17 cellular contexts compared by ENCODE assay signal in the genomic region with DNA sequence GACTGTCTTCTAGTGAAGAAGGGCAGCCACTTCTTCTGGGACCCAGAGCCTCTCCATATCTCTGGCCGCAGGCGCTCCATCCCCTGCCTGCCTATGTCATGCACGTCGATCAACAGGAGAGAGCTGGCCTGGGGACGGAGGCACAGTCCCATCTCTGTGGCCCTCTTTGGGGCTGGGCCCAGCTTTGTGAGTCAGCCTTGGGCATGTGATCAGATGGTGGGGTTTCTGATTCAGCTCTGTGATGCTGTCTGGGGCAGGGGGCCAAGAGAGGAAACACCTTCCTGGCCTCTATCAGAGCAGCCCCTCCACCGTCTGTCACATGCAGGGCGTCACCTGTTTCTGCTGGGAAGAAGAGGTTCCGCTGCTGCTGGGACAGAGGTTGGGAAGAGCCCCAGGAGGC.
DNase-seq lines count a peak whose midpoint lies in the region; FAIRE-seq and TF ChIP-seq lines count a peak whose summit lies in the region.
"Had no signal": no experiment of that assay in that cellular context is flagged by ENCODE, and none has a peak within 500 bp of the region (broad histone marks: within the 10 kb centered on the region; RNA-seq: fewer than 3 reads in every experiment).

No MANE protein-coding gene starts in this region.

- H3K9me3 ChIP-seq in GM23248 (ENCODE audit: low read depth) (no peaks in the 10 kb centered on the region), astrocyte (ENCODE audit: insufficient read depth, low read depth, low read length) (no peaks in the 10 kb centered on the region)
- H3K9me3 ChIP-seq in CD4-positive, alpha-beta memory T cell (ENCODE audit: control insufficient read depth in 1 of 2, low read length in 2 of 2), result no peaks in the 10 kb centered on the region
- H3K9me3 ChIP-seq: esophagus squamous epithelium, spleen had no signal

- in situ Hi-C loops in GM23248 (cut with MboI), result loop anchor here (5.0 kb wide), 1 partner anchor 97 kb away; no protein-coding TSS in a partner anchor

- H3K4me3 ChIP-seq in GM23248 (no peak overlapping the region), astrocyte (ENCODE audit: insufficient read depth, low read depth, low read length) (no peak overlapping the region)
- H3K4me3 ChIP-seq in CD4-positive, alpha-beta memory T cell (ENCODE audit: low read length in 2 of 2), result no peak overlapping the region
- H3K4me3 ChIP-seq: coronary artery, esophagus squamous epithelium, spleen had no signal

- H3K27me3 ChIP-seq in GM23248 (replicated peaks; ENCODE audit: insufficient read depth) (no peaks in the 10 kb centered on the region), astrocyte (ENCODE audit: insufficient read depth, low read length) (no peaks in the 10 kb centered on the region)
- H3K27me3 ChIP-seq in CD4-positive, alpha-beta memory T cell (ENCODE audit: insufficient read depth, low read length), result no peaks in the 10 kb centered on the region
- H3K27me3 ChIP-seq: esophagus squamous epithelium, spleen had no signal

- H3K9me2 ChIP-seq in GM23248 (ENCODE audit: insufficient read depth), result no peaks in the 10 kb centered on the region

- peaks cover 18% of the 10 kb centered on the region for H3K4me1 Mint-ChIP-seq in astrocyte (ENCODE audit: low read depth, unreplicated experiment)
- H3K4me1 Mint-ChIP-seq in CD4-positive, alpha-beta memory T cell, result peaks cover 23 to 44% (median 37%) of the 10 kb centered on the region in 4 donors
- peaks cover 37% of the 10 kb centered on the region for H3K4me1 Mint-ChIP-seq in activated CD4-positive, alpha-beta memory T cell treated with anti-CD3 and anti-CD28 coated beads for 36 hours (ENCODE audit: low read depth)

- peaks cover 19% of the 10 kb centered on the region for H3K36me3 Mint-ChIP-seq in astrocyte (ENCODE audit: low read depth, unreplicated experiment)
- H3K36me3 Mint-ChIP-seq in CD4-positive, alpha-beta memory T cell, result peaks cover 0 to 4% of the 10 kb centered on the region in 2 donors
- H3K36me3 Mint-ChIP-seq in activated CD4-positive, alpha-beta memory T cell treated with anti-CD3 and anti-CD28 coated beads for 36 hours, result no peaks in the 10 kb centered on the region

- H3K9ac ChIP-seq in GM23248 (no peak overlapping the region), astrocyte (ENCODE audit: low read length) (no peak overlapping the region)

- intact Hi-C loops in CD4-positive, alpha-beta memory T cell (cut with micrococcal nuclease), result loop anchor here (2.0 to 5.0 kb wide), 3 partner anchors 73 to 172 kb away; no protein-coding TSS in a partner anchor
- intact Hi-C loops in activated CD4-positive, alpha-beta memory T cell treated with anti-CD3 and anti-CD28 coated beads for 36 hours (cut with micrococcal nuclease), result loop anchor here (5.0 to 10.0 kb wide), 3 partner anchors 72 to 994 kb away; a partner anchor contains a TSS

- H3K79me2 ChIP-seq in GM23248 (ENCODE audit: insufficient read depth) (no peaks in the 10 kb centered on the region), astrocyte (ENCODE audit: insufficient read depth, low read length) (no peaks in the 10 kb centered on the region)

- no peak for TF ChIP-seq CTCF in astrocyte (IDR thresholded peaks at IDR 0.05; ENCODE audit: insufficient read depth, low read depth, low read length)

- no peaks in the 10 kb centered on the region for H3K9me3 Mint-ChIP-seq in astrocyte (ENCODE audit: unreplicated experiment)
- no peaks in the 10 kb centered on the region for H3K9me3 Mint-ChIP-seq in CD4-positive, alpha-beta memory T cell
- H3K9me3 Mint-ChIP-seq in activated CD4-positive, alpha-beta memory T cell treated with anti-CD3 and anti-CD28 coated beads for 36 hours, result no peaks in the 10 kb centered on the region
- H3K9me3 Mint-ChIP-seq: activated naive CD8-positive, alpha-beta T cell treated with anti-CD3 and anti-CD28 coated beads, Interleukin-2, amount 50 U/mL, for 24 hours; CD4-positive, alpha-beta T cell had no signal

- H3K27ac Mint-ChIP-seq in astrocyte (ENCODE audit: unreplicated experiment), result no peak overlapping the region
- H3K27ac Mint-ChIP-seq in CD4-positive, alpha-beta memory T cell, result no peak overlapping the region
- H3K27ac Mint-ChIP-seq in activated CD4-positive, alpha-beta memory T cell treated with anti-CD3 and anti-CD28 coated beads for 36 hours, result no peak overlapping the region
- H3K27ac Mint-ChIP-seq: activated naive CD8-positive, alpha-beta T cell treated with anti-CD3 and anti-CD28 coated beads, Interleukin-2, amount 50 U/mL, for 24 hours had no signal

- FAIRE-seq in astrocyte (lab: Jason Lieb, UNC), result no peak
- FAIRE-seq: GM19239 had no signal

- CTCF ChIA-PET in CD4-positive, alpha-beta memory T cell (lab: Charles Lee; ENCODE audit: partially characterized antibody), result interaction anchor here (0.7 to 7.7 kb wide), 34 partner anchors 8 to 991 kb away, joined by 3 to 80 read pairs (median 6); a partner anchor contains a TSS
- CTCF ChIA-PET in activated CD4-positive, alpha-beta memory T cell treated with anti-CD3 and anti-CD28 coated beads for 36 hours (lab: Charles Lee), result interaction anchor here (0.5 to 6.2 kb wide), 25 partner anchors 11 to 992 kb away, joined by 3 to 62 read pairs (median 6); no protein-coding TSS in a partner anchor

- POLR2A ChIA-PET in CD4-positive, alpha-beta memory T cell (lab: Charles Lee; ENCODE audit: partially characterized antibody), result interaction anchor here (1.6 kb wide), 1 partner anchor 71 kb away, joined by 13 read pairs; no protein-coding TSS in a partner anchor
- POLR2A ChIA-PET in activated CD4-positive, alpha-beta memory T cell treated with anti-CD3 and anti-CD28 coated beads for 36 hours (lab: Charles Lee), result no interaction called here

- H3K4me1 ChIP-seq in GM23248 (ENCODE audit: insufficient read depth) (peaks cover 6% of the 10 kb centered on the region; the same call in 1 of the 2 replicates), astrocyte (ENCODE audit: insufficient read depth, low read length) (peaks cover 17% of the 10 kb centered on the region)
- peaks cover 30% of the 10 kb centered on the region for H3K4me1 ChIP-seq in CD4-positive, alpha-beta memory T cell (ENCODE audit: insufficient read depth, low read length)

- H4K20me1 ChIP-seq in GM23248 (ENCODE audit: insufficient read depth) (no peaks in the 10 kb centered on the region), astrocyte (ENCODE audit: insufficient read depth, low read length) (peaks cover 7% of the 10 kb centered on the region)

- H3K36me3 ChIP-seq in GM23248 (ENCODE audit: low read depth), result no peaks in the 10 kb centered on the region
- no peaks in the 10 kb centered on the region for H3K36me3 ChIP-seq in astrocyte (ENCODE audit: insufficient read depth, low read length)
- H3K36me3 ChIP-seq in CD4-positive, alpha-beta memory T cell (ENCODE audit: insufficient read depth, low read length), result no peaks in the 10 kb centered on the region

- no peaks in the 10 kb centered on the region for H3K27me3 Mint-ChIP-seq in astrocyte (ENCODE audit: low read depth, unreplicated experiment)
- no peaks in the 10 kb centered on the region for H3K27me3 Mint-ChIP-seq in CD4-positive, alpha-beta memory T cell
- no peaks in the 10 kb centered on the region for H3K27me3 Mint-ChIP-seq in activated CD4-positive, alpha-beta memory T cell treated with anti-CD3 and anti-CD28 coated beads for 36 hours
- H3K27me3 Mint-ChIP-seq: activated naive CD8-positive, alpha-beta T cell treated with anti-CD3 and anti-CD28 coated beads, Interleukin-2, amount 50 U/mL, for 24 hours; CD4-positive, alpha-beta T cell had no signal

- DNase-seq in GM23248 (peak; percentile 77), astrocyte (ENCODE audit: low read depth) (peak; percentile 30), iris pigment epithelial cell (ENCODE audit: low read depth) (peak; percentile 31), substantia nigra (lab: John Stamatoyannopoulos, UW) (peak in 18 of 49 donors; percentile 24 to 78 (median 49)), activated gamma-delta T cell (lab: John Stamatoyannopoulos, UW) (no peak)
- DNase-seq in CD4-positive, alpha-beta memory T cell, result no peak
- DNase-seq in activated CD4-positive, alpha-beta memory T cell treated with anti-CD3 and anti-CD28 coated beads for 36 hours, result no peak
- DNase-seq: DMS 273 treated with DMSO at 0.1 percent for 48 hours, esophagus squamous epithelium, NCI-H1048, NCI-H524 treated with DMSO at 0.1 percent for 48 hours, SIG-M5 had no signal

- H3K27ac ChIP-seq in GM23248 (no peak overlapping the region), astrocyte (ENCODE audit: low read depth, low read length) (no peak overlapping the region), substantia nigra (ENCODE audit: low read depth, low read length, poor library complexity, severe bottlenecking) (peak overlapping the region; percentile 75)
- H3K27ac ChIP-seq in CD4-positive, alpha-beta memory T cell (ENCODE audit: low read depth, low read length), result no peak overlapping the region
- H3K27ac ChIP-seq: coronary artery, esophagus squamous epithelium had no signal

- 36 to 43% methylated on average over 8 of the region's 8 CpGs for WGBS in GM23248 (ENCODE audit: low coverage in 1 of 2, low lambda C conversion rate in 2 of 2, missing lambda C conversion rate in 2 of 2), 2 experiments

- no peaks in the 10 kb centered on the region for H3F3A ChIP-seq in GM23248 (ENCODE audit: insufficient read depth)

- no peak overlapping the region for H2AFZ ChIP-seq in GM23248
- no peak overlapping the region for H2AFZ ChIP-seq in astrocyte (ENCODE audit: low read depth, low read length)

- no peak overlapping the region for H3K4me3 Mint-ChIP-seq in astrocyte (ENCODE audit: unreplicated experiment)
- no peak overlapping the region for H3K4me3 Mint-ChIP-seq in CD4-positive, alpha-beta memory T cell
- no peak overlapping the region for H3K4me3 Mint-ChIP-seq in activated CD4-positive, alpha-beta memory T cell treated with anti-CD3 and anti-CD28 coated beads for 36 hours
- H3K4me3 Mint-ChIP-seq: activated naive CD8-positive, alpha-beta T cell treated with anti-CD3 and anti-CD28 coated beads, Interleukin-2, amount 50 U/mL, for 24 hours; CD4-positive, alpha-beta T cell had no signal

- H3K4me2 ChIP-seq in GM23248 (ENCODE audit: unreplicated experiment), result no peak overlapping the region
- no peak overlapping the region for H3K4me2 ChIP-seq in astrocyte (ENCODE audit: low read length)

Comparison
In these comparisons a context has a peak if more than half of its experiments do, and no peak if none do; other contexts are left out.
1. DNase-seq: peak in GM23248 (single experiment), astrocyte (single experiment) and iris pigment epithelial cell (single experiment); none in CD4-positive, alpha-beta memory T cell (0 of 5), activated CD4-positive, alpha-beta memory T cell treated with anti-CD3 and anti-CD28 coated beads for 36 hours (single experiment) and activated gamma-delta T cell (single experiment).